Comparison of ENCODE assay signal across 1 cellular context in genomic region chr9:135339378-135339973, GRCh38.
TF ChIP-seq lines count a peak whose summit lies in the region.

No MANE protein-coding gene starts in this region.

TF ChIP-seq in HEK293T, 16 proteins besides CTCF, POLR2A, EP300 and RAD21:
- TF ChIP-seq PKNOX1 (IDR thresholded peaks at IDR 0.05): no peak
- no peak for TF ChIP-seq FOXA1 (IDR thresholded peaks at IDR 0.05)
- no peak for TF ChIP-seq TARDBP (IDR thresholded peaks at IDR 0.05)
- TF ChIP-seq FOXK2 (IDR thresholded peaks at IDR 0.05): no peak
- TF ChIP-seq HDGF (IDR thresholded peaks at IDR 0.05; ENCODE audit: borderline replicate concordance): no peak
- no peak for TF ChIP-seq ARNT (IDR thresholded peaks at IDR 0.05)
- TF ChIP-seq CTBP1 (IDR thresholded peaks at IDR 0.05; ENCODE audit: borderline replicate concordance): no peak
- no peak for TF ChIP-seq NFRKB (IDR thresholded peaks at IDR 0.05)
- no peak for TF ChIP-seq ZNF384 (IDR thresholded peaks at IDR 0.05)
- no peak for TF ChIP-seq SUZ12 (IDR thresholded peaks at IDR 0.05)
- no peak for TF ChIP-seq ELF4 (IDR thresholded peaks at IDR 0.05)
- TF ChIP-seq BHLHE40 (IDR thresholded peaks at IDR 0.05; ENCODE audit: borderline replicate concordance): no peak
